ENCODE assay signal across 22 cellular contexts in genomic region chr3:58973796-58974195, GRCh38.
"Had no signal": no experiment of that assay in that cellular context is flagged by ENCODE, and none has a peak within 500 bp of the region (broad histone marks: within the 10 kb centered on the region; RNA-seq: fewer than 3 reads in every experiment).

No MANE protein-coding gene starts in this region.

- H3K27me3 ChIP-seq: gastrocnemius medialis, heart left ventricle, neutrophil, spleen, upper lobe of right lung had no signal

- H3K27me3 Mint-ChIP-seq: stimulated activated memory B cell treated with anti-CD40 and anti-IgM and Interleukin-4, amounts not matched to agents 10 μg/mL and 1 μg/mL and 100 μg/mL, for 72 hours had no signal

- DNase-seq: activated CD4-positive, alpha-beta T cell treated with anti-CD3 and anti-CD28 coated beads, Interleukin-2, amount 10 ng/mL, durations not matched to agents 7 days and 5 days; activated CD8-positive, alpha-beta T cell treated with anti-CD3 and anti-CD28 coated beads, Interleukin-2, amount 10 ng/mL, durations not matched to agents 7 days and 5 days; activated naive CD4-positive, alpha-beta T cell treated with Interleukin-2 at 50 U/mL for 16 hours; activated naive CD8-positive, alpha-beta T cell treated with anti-CD3 and anti-CD28 coated beads, Interleukin-2, amount 10 ng/mL, durations not matched to agents 7 days and 5 days; activated T-cell treated with anti-CD3 and anti-CD28 coated beads, Interleukin-2, amount 50 U/mL, for 24 hours; anterior cingulate cortex; dermis blood vessel endothelial cell; effector memory CD8-positive, alpha-beta T cell; gastrocnemius medialis; heart left ventricle; spleen; stimulated activated CD4-positive, alpha-beta T cell treated with anti-CD3 and anti-CD28 coated beads, Interleukin-4, amount 100 ng/mL, for 4 hours; T-helper 1 cell; T-helper 9 cell; upper lobe of right lung had no signal

- H3K4me3 Mint-ChIP-seq: activated CD4-positive, alpha-beta T cell treated with anti-CD3 and anti-CD28 coated beads, Interleukin-2, amount 10 ng/mL, durations not matched to agents 7 days and 5 days; activated CD8-positive, alpha-beta T cell treated with anti-CD3 and anti-CD28 coated beads, Interleukin-2, amount 10 ng/mL, durations not matched to agents 7 days and 5 days; activated naive CD8-positive, alpha-beta T cell treated with anti-CD3 and anti-CD28 coated beads, Interleukin-2, amount 10 ng/mL, durations not matched to agents 7 days and 5 days; activated T-cell treated with anti-CD3 and anti-CD28 coated beads, Interleukin-2, amount 50 U/mL, for 24 hours; effector memory CD8-positive, alpha-beta T cell; natural killer cell treated with Interleukin-12 subunit alpha and Interleukin-12 subunit beta and Interleukin-15 and Interleukin-18, amount 100 ng/mL, for 72 hours; stimulated activated memory B cell treated with anti-CD40 and anti-IgM and Interleukin-4, amounts not matched to agents 10 μg/mL and 1 μg/mL and 100 μg/mL, for 72 hours had no signal

- H3K9me3 Mint-ChIP-seq: activated CD4-positive, alpha-beta T cell treated with anti-CD3 and anti-CD28 coated beads, Interleukin-2, amount 10 ng/mL, durations not matched to agents 7 days and 5 days; activated naive CD8-positive, alpha-beta T cell treated with anti-CD3 and anti-CD28 coated beads, Interleukin-2, amount 10 ng/mL, durations not matched to agents 7 days and 5 days; activated T-cell treated with anti-CD3 and anti-CD28 coated beads, Interleukin-2, amount 50 U/mL, for 24 hours; activated T-helper 2 cell treated with anti-CD3 and anti-CD28 coated beads, Interferon-gamma antibody, Interleukin-2, Interleukin-4, amounts not matched to agents 10 μg/mL and 5 μg/mL and 100 μg/mL, durations not matched to agents 14 hours and 24 hours and 36 hours; effector memory CD8-positive, alpha-beta T cell; natural killer cell treated with Interleukin-12 subunit alpha and Interleukin-12 subunit beta and Interleukin-15 and Interleukin-18, amount 100 ng/mL, for 72 hours had no signal

- H3K4me3 ChIP-seq: cardiac muscle cell, gastrocnemius medialis, heart left ventricle, spleen, thoracic aorta, upper lobe of right lung had no signal

- H3K4me1 Mint-ChIP-seq: activated CD4-positive, alpha-beta T cell treated with anti-CD3 and anti-CD28 coated beads, Interleukin-2, amount 10 ng/mL, durations not matched to agents 7 days and 5 days; stimulated activated memory B cell treated with anti-CD40 and anti-IgM and Interleukin-4, amounts not matched to agents 10 μg/mL and 1 μg/mL and 100 μg/mL, for 72 hours had no signal

- H3K9ac ChIP-seq: parathyroid adenoma had no signal

- H3K36me3 ChIP-seq: cardiac muscle cell, gastrocnemius medialis, heart left ventricle, neutrophil, spleen, thoracic aorta, upper lobe of right lung had no signal

- H3K9me3 ChIP-seq: gastrocnemius medialis, heart left ventricle, neutrophil, spleen, thoracic aorta, upper lobe of right lung had no signal

- H3K27ac ChIP-seq: cardiac muscle cell, gastrocnemius medialis, heart left ventricle, neutrophil, parathyroid adenoma, spleen, thoracic aorta, upper lobe of right lung had no signal

- H3K79me2 ChIP-seq: parathyroid adenoma had no signal

- H2AFZ ChIP-seq: parathyroid adenoma had no signal

- H3K27ac Mint-ChIP-seq: activated CD4-positive, alpha-beta T cell treated with anti-CD3 and anti-CD28 coated beads, Interleukin-2, amount 10 ng/mL, durations not matched to agents 7 days and 5 days; activated CD8-positive, alpha-beta T cell treated with anti-CD3 and anti-CD28 coated beads, Interleukin-2, amount 10 ng/mL, durations not matched to agents 7 days and 5 days; activated naive CD8-positive, alpha-beta T cell treated with anti-CD3 and anti-CD28 coated beads, Interleukin-2, amount 10 ng/mL, durations not matched to agents 7 days and 5 days; activated T-cell treated with anti-CD3 and anti-CD28 coated beads, Interleukin-2, amount 50 U/mL, for 24 hours; activated T-helper 2 cell treated with anti-CD3 and anti-CD28 coated beads, Interferon-gamma antibody, Interleukin-2, Interleukin-4, amounts not matched to agents 10 μg/mL and 5 μg/mL and 100 μg/mL, durations not matched to agents 14 hours and 24 hours and 36 hours; effector memory CD8-positive, alpha-beta T cell; natural killer cell treated with Interleukin-12 subunit alpha and Interleukin-12 subunit beta and Interleukin-15 and Interleukin-18, amount 100 ng/mL, for 72 hours; stimulated activated memory B cell treated with anti-CD40 and anti-IgM and Interleukin-4, amounts not matched to agents 10 μg/mL and 1 μg/mL and 100 μg/mL, for 72 hours had no signal

- H3K4me1 ChIP-seq: gastrocnemius medialis, heart left ventricle, parathyroid adenoma, spleen, upper lobe of right lung had no signal

- H3K36me3 Mint-ChIP-seq: activated naive CD8-positive, alpha-beta T cell treated with anti-CD3 and anti-CD28 coated beads, Interleukin-2, amount 10 ng/mL, durations not matched to agents 7 days and 5 days; natural killer cell treated with Interleukin-12 subunit alpha and Interleukin-12 subunit beta and Interleukin-15 and Interleukin-18, amount 100 ng/mL, for 72 hours; stimulated activated memory B cell treated with anti-CD40 and anti-IgM and Interleukin-4, amounts not matched to agents 10 μg/mL and 1 μg/mL and 100 μg/mL, for 72 hours had no signal

- ATAC-seq: activated CD8-positive, alpha-beta T cell treated with anti-CD3 and anti-CD28 coated beads, Interleukin-2, amount 10 ng/mL, durations not matched to agents 7 days and 5 days; effector memory CD8-positive, alpha-beta T cell; gastrocnemius medialis; heart left ventricle; natural killer cell treated with Interleukin-12 subunit alpha and Interleukin-12 subunit beta and Interleukin-15 and Interleukin-18, amount 100 ng/mL, for 72 hours; stimulated activated memory B cell treated with anti-CD40 and anti-IgM and Interleukin-4, amounts not matched to agents 10 μg/mL and 1 μg/mL and 100 μg/mL, for 72 hours; upper lobe of right lung had no signal
